In the genomic region with DNA sequence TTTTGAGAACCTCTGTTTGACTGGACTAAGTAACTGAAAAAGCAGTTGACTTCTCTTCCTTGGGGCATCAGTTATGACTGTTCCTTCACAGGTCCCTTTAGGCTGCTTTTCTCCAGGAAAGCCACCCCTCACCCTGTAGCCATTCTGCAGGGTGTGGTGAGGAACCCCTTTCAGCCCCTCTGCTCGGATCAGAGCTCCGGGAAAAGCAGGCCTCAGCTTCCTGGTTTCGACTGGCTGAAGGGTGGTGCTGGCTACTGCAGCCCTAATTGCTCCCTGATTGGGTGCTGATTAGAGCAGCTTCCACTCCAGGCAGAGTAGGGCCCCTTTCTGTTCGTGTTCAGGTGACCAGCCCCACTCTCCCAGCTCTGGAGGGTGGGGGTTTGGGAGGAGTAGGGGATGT, we compare ENCODE assay signal across 1 cellular context. TPM values are rescaled to one million over a fixed set of nuclear protein-coding genes. Genes with fewer than 3 reads are reported as not detected.
"Had no signal": no experiment of that assay in that cellular context is flagged by ENCODE, and none has a peak within 500 bp of the region (broad histone marks: within the 10 kb centered on the region; RNA-seq: fewer than 3 reads in every experiment).

No MANE protein-coding gene starts in this region.

RNA-seq across cellular contexts. Expression of gene SAXO2, which starts 36.8 kb away (rescaled TPM):
- total RNA-seq: thoracic aorta had no signal
